9 cellular contexts compared by ENCODE assay signal in genomic region chr1:200905411-200906052, GRCh38. TPM values are rescaled to one million over a fixed set of nuclear protein-coding genes. Genes with fewer than 3 reads are reported as not detected.
A peak's percentile ranks its signal among the peaks of the same experiment; 100 is the strongest.
DNase-seq lines count a peak whose midpoint lies in the region; ATAC-seq, FAIRE-seq and TF ChIP-seq lines count a peak whose summit lies in the region.
"Had no signal": no experiment of that assay in that cellular context is flagged by ENCODE, and none has a peak within 500 bp of the region (broad histone marks: within the 10 kb centered on the region; RNA-seq: fewer than 3 reads in every experiment).

No MANE protein-coding gene starts in this region.

- H3K79me2 ChIP-seq in HCT116 (ENCODE audit: insufficient read depth, low read length), result no peaks in the 10 kb centered on the region

- no peak overlapping the region for H3K27ac ChIP-seq in HCT116 (ENCODE audit: low read depth, low read length)

- intact Hi-C loops in HCT116 (cut with micrococcal nuclease) (no loop called here), mucosa of descending colon (cut with DNase I, micrococcal nuclease) (no loop called here)

- no peak overlapping the region for H3K4me2 ChIP-seq in HCT116 (ENCODE audit: low read length)

- ATAC-seq in HCT116 (peak; percentile 54; the same call in 1 of the 2 replicates), T-helper 17 cell (peak; percentile 98), mucosa of descending colon (peak; percentile 43), GM21529 (IDR thresholded peaks at IDR 0.05; ENCODE audit: unreplicated experiment) (no peak)

- RAD21 ChIA-PET in HCT116 (lab: Charles Lee; ENCODE audit: low non-redundant PET in 1 of 2, low total read pairs in 2 of 2, uncharacterized antibody in 2 of 2, unreplicated experiment in 2 of 2), result no interaction called here

- H3K4me3 Mint-ChIP-seq in T-helper 17 cell, result peak overlapping the region; percentile 7

- TF ChIP-seq RAD21 in HCT116 (IDR thresholded peaks at IDR 0.05; ENCODE audit: low read depth), result no peak

- H3K27me3 Mint-ChIP-seq in T-helper 17 cell, result peaks cover 18% of the 10 kb centered on the region

- no peaks in the 10 kb centered on the region for H3K36me3 Mint-ChIP-seq in T-helper 17 cell (ENCODE audit: low read depth)

- peaks cover 22% of the 10 kb centered on the region for H3K4me1 Mint-ChIP-seq in T-helper 17 cell

- peaks cover 0 to 8% of the 10 kb centered on the region in 2 experiments; a peak in 3 of 4 replicates for H3K36me3 ChIP-seq in HCT116 (ENCODE audit: control insufficient read depth in 1 of 2, insufficient read depth in 2 of 2, low read length in 2 of 2)
- H3K36me3 ChIP-seq in mucosa of descending colon (ENCODE audit: low read depth), result no peaks in the 10 kb centered on the region

- no peaks in the 10 kb centered on the region for H3K9me2 ChIP-seq in HCT116 (ENCODE audit: insufficient read depth)

- no peaks in the 10 kb centered on the region for H4K20me1 ChIP-seq in HCT116 (ENCODE audit: insufficient read depth)

- H3K9ac ChIP-seq in HCT116 (ENCODE audit: low read length), result no peak overlapping the region

- H2AFZ ChIP-seq in HCT116 (ENCODE audit: low read depth, low read length, poor library complexity, severe bottlenecking), result no peak overlapping the region

- TF ChIP-seq POLR2A in GM12891 (IDR thresholded peaks at IDR 0.05; ENCODE audit: low read depth, low read length) (no peak), HCT116 (IDR thresholded peaks at IDR 0.05; ENCODE audit: borderline replicate concordance, extremely low read depth, insufficient read depth, insufficient read length) (no peak)

- H3K27ac Mint-ChIP-seq in T-helper 17 cell, result peak overlapping the region; percentile 43

- H3K27me3 ChIP-seq in HCT116 (ENCODE audit: insufficient read depth, low read length), result no peaks in the 10 kb centered on the region

- DNase-seq in GM12891 (ENCODE audit: insufficient read length, low spot score) (no peak), HCT116 (ENCODE audit: low read depth, low spot score) (no peak), T-helper 17 cell (peak in 2 of 3 donors; percentile 17 to 32), mucosa of descending colon (no peak), OCI-M2 (lab: John Stamatoyannopoulos, UW; ENCODE audit: unreplicated experiment) (no peak), NCI-H2227 (lab: John Stamatoyannopoulos, UW; ENCODE audit: unreplicated experiment) (no peak), D721Med (ENCODE audit: insufficient read length, low spot score) (no peak)
- DNase-seq: foreskin fibroblast had no signal

- no peak overlapping the region for H3K4me3 ChIP-seq in HCT116 (replicated peaks in 1 of 2; ENCODE audit: low read depth in 1 of 2, low read length in 2 of 2)
- no peak overlapping the region for H3K4me3 ChIP-seq in mucosa of descending colon

- CTCF ChIA-PET in HCT116 (lab: Charles Lee), result interaction anchor here (0.6 kb wide), 1 partner anchor 1105 kb away, joined by 3 read pairs; the partner anchor contains the start of gene ELF3

- H3K4me1 ChIP-seq in HCT116 (ENCODE audit: control insufficient read depth in 1 of 2, insufficient read depth in 2 of 2, low read length in 2 of 2) (no peaks in the 10 kb centered on the region), mucosa of descending colon (ENCODE audit: low read depth) (peaks cover 69% of the 10 kb centered on the region)

- no TSS peak for BruUV-seq in HCT116 (replicated peaks; lab: Mats Ljungman, UMichigan)

- FAIRE-seq in GM12891 (lab: Jason Lieb, UNC) (peak; percentile 69), D721Med (lab: Jason Lieb, UNC) (no peak)

- TF ChIP-seq CTCF in HCT116 (IDR thresholded peaks at IDR 0.05 in 2 of 3, conservative IDR thresholded peaks at IDR 0.05 in 1 of 3; ENCODE audit: borderline replicate concordance in 1 of 3, insufficient read depth in 1 of 3, low read depth in 2 of 3, low read length in 2 of 3) (no peak), mucosa of descending colon (IDR thresholded peaks at IDR 0.05) (no peak), D721Med (IDR thresholded peaks at IDR 0.05; ENCODE audit: insufficient read depth, missing control alignments) (no peak)

- H3K9me3 ChIP-seq in HCT116 (ENCODE audit: control insufficient read depth in 1 of 2, insufficient read depth in 1 of 2, low read depth in 1 of 2, low read length in 2 of 2) (no peaks in the 10 kb centered on the region), T-helper 17 cell (ENCODE audit: control insufficient read depth, low read length, poor library complexity, severe bottlenecking) (no peaks in the 10 kb centered on the region), mucosa of descending colon (no peaks in the 10 kb centered on the region)

- POLR2A ChIA-PET in HCT116 (lab: Charles Lee), result no interaction called here

TF ChIP-seq in GM12891, 5 proteins besides CTCF, POLR2A, EP300 and RAD21:
- TF ChIP-seq SPI1 (IDR thresholded peaks at IDR 0.05; ENCODE audit: low read depth, low read length) (no peak), TAF1 (IDR thresholded peaks at IDR 0.05; ENCODE audit: low read depth, low read length) (no peak), POU2F2 (IDR thresholded peaks at IDR 0.05; ENCODE audit: low read depth, low read length) (no peak), PAX5 (IDR thresholded peaks at IDR 0.05; ENCODE audit: insufficient read depth, low read length, severe bottlenecking) (no peak), POLR2AphosphoS5 (IDR thresholded peaks at IDR 0.05; ENCODE audit: low read depth, low read length) (no peak)

TF ChIP-seq in HCT116, 20 proteins besides CTCF, POLR2A, EP300 and RAD21:
- TF ChIP-seq, protein P1, sequence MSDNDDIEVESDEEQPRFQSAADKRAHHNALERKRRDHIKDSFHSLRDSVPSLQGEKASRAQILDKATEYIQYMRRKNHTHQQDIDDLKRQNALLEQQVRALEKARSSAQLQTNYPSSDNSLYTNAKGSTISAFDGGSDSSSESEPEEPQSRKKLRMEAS (IDR thresholded peaks at IDR 0.05), result no peak

RNA-seq across cellular contexts. Expression of gene INAVA, which starts 10.8 kb away (rescaled TPM):
- polyA plus RNA-seq in GM12891 (2012; ENCODE audit: low read depth, missing spikeins), result 4.5 TPM
- total RNA-seq in HCT116 (2021; ENCODE audit: unreplicated experiment) (18.8 TPM), T-helper 17 cell (under 1 TPM; 0.25 to 0.39 TPM), mucosa of descending colon (100 to 1,000 TPM in 2 of 3 donors, 10 to 100 TPM in 1; 82.0 to 238 (median 171) TPM)
- 27.0 and 30.4 TPM in 2 replicates for polyA plus RNA-seq in HCT116 (2012)

RNA-seq across cellular contexts. Expression of gene GPR25, which starts 32.8 kb away (rescaled TPM):
- not detected for polyA plus RNA-seq in GM12891 (2012; ENCODE audit: low read depth, missing spikeins)
- total RNA-seq in HCT116 (2021; ENCODE audit: unreplicated experiment) (not detected), T-helper 17 cell (10 to 100 TPM; 10.9 to 18.3 TPM), mucosa of descending colon (not detected)
- polyA plus RNA-seq in HCT116 (2012), result not detected in 2 replicates

Comparison
In these comparisons a context has a peak if more than half of its experiments do, and no peak if none do; other contexts are left out.
1. DNase-seq: peak in T-helper 17 cell (2 of 3); none in GM12891 (single experiment), HCT116 (single experiment), mucosa of descending colon (0 of 3), OCI-M2 (single experiment), NCI-H2227 (single experiment) and D721Med (single experiment).
2. RNA of gene INAVA, which starts 10.8 kb away (total RNA-seq): 82.0 to 238 TPM in mucosa of descending colon and 18.8 TPM in HCT116 (single experiment); 0.25 to 0.39 TPM in T-helper 17 cell; every median in the first group is over 10 times any median in the second.
3. RNA of gene GPR25, which starts 32.8 kb away (total RNA-seq): 10.9 to 18.3 TPM in T-helper 17 cell; not detected in mucosa of descending colon and not detected in HCT116 (single experiment); every median in the first group is over 10 times any median in the second.